ENCODE assay signal across 1 cellular context in genomic region chr20:35447082-35447789, GRCh38.
TF ChIP-seq lines count a peak whose summit lies in the region.

No MANE protein-coding gene starts in this region.

TF ChIP-seq in HepG2, 621 proteins besides CTCF, POLR2A, EP300 and RAD21 (continued from another document and continues in another):
- TF ChIP-seq, protein P1, sequence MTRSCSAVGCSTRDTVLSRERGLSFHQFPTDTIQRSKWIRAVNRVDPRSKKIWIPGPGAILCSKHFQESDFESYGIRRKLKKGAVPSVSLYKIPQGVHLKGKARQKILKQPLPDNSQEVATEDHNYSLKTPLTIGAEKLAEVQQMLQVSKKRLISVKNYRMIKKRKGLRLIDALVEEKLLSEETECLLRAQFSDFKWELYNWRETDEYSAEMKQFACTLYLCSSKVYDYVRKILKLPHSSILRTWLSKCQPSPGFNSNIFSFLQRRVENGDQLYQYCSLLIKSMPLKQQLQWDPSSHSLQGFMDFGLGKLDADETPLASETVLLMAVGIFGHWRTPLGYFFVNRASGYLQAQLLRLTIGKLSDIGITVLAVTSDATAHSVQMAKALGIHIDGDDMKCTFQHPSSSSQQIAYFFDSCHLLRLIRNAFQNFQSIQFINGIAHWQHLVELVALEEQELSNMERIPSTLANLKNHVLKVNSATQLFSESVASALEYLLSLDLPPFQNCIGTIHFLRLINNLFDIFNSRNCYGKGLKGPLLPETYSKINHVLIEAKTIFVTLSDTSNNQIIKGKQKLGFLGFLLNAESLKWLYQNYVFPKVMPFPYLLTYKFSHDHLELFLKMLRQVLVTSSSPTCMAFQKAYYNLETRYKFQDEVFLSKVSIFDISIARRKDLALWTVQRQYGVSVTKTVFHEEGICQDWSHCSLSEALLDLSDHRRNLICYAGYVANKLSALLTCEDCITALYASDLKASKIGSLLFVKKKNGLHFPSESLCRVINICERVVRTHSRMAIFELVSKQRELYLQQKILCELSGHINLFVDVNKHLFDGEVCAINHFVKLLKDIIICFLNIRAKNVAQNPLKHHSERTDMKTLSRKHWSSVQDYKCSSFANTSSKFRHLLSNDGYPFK (CRISPR knock-in tag; IDR thresholded peaks at IDR 0.05; ENCODE audit: borderline replicate concordance), result no peak
- TF ChIP-seq ZBTB7A (CRISPR knock-in tag; IDR thresholded peaks at IDR 0.05) (no peak), ZNF747 (CRISPR knock-in tag; IDR thresholded peaks at IDR 0.05; ENCODE audit: borderline replicate concordance) (no peak), JUN (CRISPR knock-in tag; IDR thresholded peaks at IDR 0.05) (no peak), RFX3 (CRISPR knock-in tag; IDR thresholded peaks at IDR 0.05) (0 out of 2 replicates have a peak, but pooled peaks have one; percentile 15), SALL1 (CRISPR knock-in tag; IDR thresholded peaks at IDR 0.05) (peak; percentile 58), RBM39 (IDR thresholded peaks at IDR 0.05; ENCODE audit: low read depth, low read length, poor library complexity, severe bottlenecking) (no peak), ZKSCAN1 (IDR thresholded peaks at IDR 0.05; ENCODE audit: low read length) (no peak), ZHX2 (IDR thresholded peaks at IDR 0.05; ENCODE audit: low read depth) (no peak), ZHX2 (CRISPR knock-in tag; IDR thresholded peaks at IDR 0.05; ENCODE audit: borderline replicate concordance) (no peak), TEAD2 (CRISPR knock-in tag; IDR thresholded peaks at IDR 0.05) (no peak), ZNF282 (IDR thresholded peaks at IDR 0.05; ENCODE audit: partially characterized antibody) (no peak), ZFP36L2 (CRISPR knock-in tag; IDR thresholded peaks at IDR 0.05) (no peak), USF2 (IDR thresholded peaks at IDR 0.05; ENCODE audit: low read depth, low read length) (no peak), USF2 (CRISPR knock-in tag; IDR thresholded peaks at IDR 0.05; ENCODE audit: borderline replicate concordance) (no peak), ZNF496 (CRISPR knock-in tag; IDR thresholded peaks at IDR 0.05; ENCODE audit: insufficient replicate concordance) (no peak), IRF1 (CRISPR knock-in tag; IDR thresholded peaks at IDR 0.05; ENCODE audit: low read depth) (no peak), SOX6 (IDR thresholded peaks at IDR 0.05) (no peak), SOX6 (CRISPR knock-in tag; IDR thresholded peaks at IDR 0.05) (peak; percentile 59; the same call in 1 of the 2 replicates), ZNF460 (CRISPR knock-in tag; IDR thresholded peaks at IDR 0.05; ENCODE audit: borderline replicate concordance) (no peak), ZNF607 (CRISPR knock-in tag; IDR thresholded peaks at IDR 0.05; ENCODE audit: borderline replicate concordance) (no peak), ZNF292 (CRISPR knock-in tag; IDR thresholded peaks at IDR 0.05; ENCODE audit: borderline replicate concordance, low read depth) (no peak), ZNF576 (CRISPR knock-in tag; IDR thresholded peaks at IDR 0.05) (no peak), BRCA1 (CRISPR knock-in tag; IDR thresholded peaks at IDR 0.05) (no peak), ZNF589 (CRISPR knock-in tag; conservative IDR thresholded peaks at IDR 0.05) (no peak), E2F1 (CRISPR knock-in tag; IDR thresholded peaks at IDR 0.05) (no peak), ZNF780A (CRISPR knock-in tag; IDR thresholded peaks at IDR 0.05) (no peak), JARID2 (CRISPR knock-in tag; IDR thresholded peaks at IDR 0.05; ENCODE audit: insufficient replicate concordance) (no peak), MYC (CRISPR knock-in tag; IDR thresholded peaks at IDR 0.05; ENCODE audit: borderline replicate concordance) (peak; percentile 29; the same call in 1 of the 2 replicates)
- TF ChIP-seq, protein P2, sequence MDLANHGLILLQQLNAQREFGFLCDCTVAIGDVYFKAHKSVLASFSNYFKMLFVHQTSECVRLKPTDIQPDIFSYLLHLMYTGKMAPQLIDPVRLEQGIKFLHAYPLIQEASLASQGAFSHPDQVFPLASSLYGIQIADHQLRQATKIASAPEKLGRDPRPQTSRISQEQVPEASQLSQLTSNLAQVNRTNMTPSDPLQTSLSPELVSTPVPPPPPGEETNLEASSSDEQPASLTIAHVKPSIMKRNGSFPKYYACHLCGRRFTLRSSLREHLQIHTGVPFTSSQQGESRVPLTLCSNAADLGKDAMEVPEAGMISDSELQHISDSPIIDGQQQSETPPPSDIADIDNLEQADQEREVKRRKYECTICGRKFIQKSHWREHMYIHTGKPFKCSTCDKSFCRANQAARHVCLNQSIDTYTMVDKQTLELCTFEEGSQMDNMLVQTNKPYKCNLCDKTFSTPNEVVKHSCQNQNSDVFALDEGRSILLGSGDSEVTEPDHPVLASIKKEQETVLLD (CRISPR knock-in tag; IDR thresholded peaks at IDR 0.05; ENCODE audit: low read depth), result no peak
- TF ChIP-seq, protein P3, sequence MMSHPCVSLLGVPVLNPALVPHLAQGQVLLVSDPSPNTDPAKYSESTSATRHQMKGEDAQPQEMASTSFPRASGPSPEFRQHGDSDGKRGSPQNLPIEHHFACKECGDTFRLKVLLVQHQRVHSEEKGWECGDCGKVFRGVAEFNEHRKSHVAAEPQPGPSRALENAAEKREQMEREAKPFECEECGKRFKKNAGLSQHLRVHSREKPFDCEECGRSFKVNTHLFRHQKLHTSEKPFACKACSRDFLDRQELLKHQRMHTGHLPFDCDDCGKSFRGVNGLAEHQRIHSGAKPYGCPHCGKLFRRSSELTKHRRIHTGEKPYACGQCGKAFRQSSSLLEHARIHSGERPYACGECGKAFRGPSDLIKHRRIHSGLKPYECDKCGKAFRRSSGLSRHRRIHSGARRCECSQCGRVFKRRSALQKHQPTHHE (CRISPR knock-in tag; IDR thresholded peaks at IDR 0.05; ENCODE audit: borderline replicate concordance), result no peak
- TF ChIP-seq, protein P4, sequence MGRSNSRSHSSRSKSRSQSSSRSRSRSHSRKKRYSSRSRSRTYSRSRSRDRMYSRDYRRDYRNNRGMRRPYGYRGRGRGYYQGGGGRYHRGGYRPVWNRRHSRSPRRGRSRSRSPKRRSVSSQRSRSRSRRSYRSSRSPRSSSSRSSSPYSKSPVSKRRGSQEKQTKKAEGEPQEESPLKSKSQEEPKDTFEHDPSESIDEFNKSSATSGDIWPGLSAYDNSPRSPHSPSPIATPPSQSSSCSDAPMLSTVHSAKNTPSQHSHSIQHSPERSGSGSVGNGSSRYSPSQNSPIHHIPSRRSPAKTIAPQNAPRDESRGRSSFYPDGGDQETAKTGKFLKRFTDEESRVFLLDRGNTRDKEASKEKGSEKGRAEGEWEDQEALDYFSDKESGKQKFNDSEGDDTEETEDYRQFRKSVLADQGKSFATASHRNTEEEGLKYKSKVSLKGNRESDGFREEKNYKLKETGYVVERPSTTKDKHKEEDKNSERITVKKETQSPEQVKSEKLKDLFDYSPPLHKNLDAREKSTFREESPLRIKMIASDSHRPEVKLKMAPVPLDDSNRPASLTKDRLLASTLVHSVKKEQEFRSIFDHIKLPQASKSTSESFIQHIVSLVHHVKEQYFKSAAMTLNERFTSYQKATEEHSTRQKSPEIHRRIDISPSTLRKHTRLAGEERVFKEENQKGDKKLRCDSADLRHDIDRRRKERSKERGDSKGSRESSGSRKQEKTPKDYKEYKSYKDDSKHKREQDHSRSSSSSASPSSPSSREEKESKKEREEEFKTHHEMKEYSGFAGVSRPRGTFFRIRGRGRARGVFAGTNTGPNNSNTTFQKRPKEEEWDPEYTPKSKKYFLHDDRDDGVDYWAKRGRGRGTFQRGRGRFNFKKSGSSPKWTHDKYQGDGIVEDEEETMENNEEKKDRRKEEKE (IDR thresholded peaks at IDR 0.05), result no peak
- TF ChIP-seq, protein P5, sequence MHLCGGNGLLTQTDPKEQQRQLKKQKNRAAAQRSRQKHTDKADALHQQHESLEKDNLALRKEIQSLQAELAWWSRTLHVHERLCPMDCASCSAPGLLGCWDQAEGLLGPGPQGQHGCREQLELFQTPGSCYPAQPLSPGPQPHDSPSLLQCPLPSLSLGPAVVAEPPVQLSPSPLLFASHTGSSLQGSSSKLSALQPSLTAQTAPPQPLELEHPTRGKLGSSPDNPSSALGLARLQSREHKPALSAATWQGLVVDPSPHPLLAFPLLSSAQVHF (CRISPR knock-in tag; IDR thresholded peaks at IDR 0.05), result no peak
- TF ChIP-seq, protein P6, sequence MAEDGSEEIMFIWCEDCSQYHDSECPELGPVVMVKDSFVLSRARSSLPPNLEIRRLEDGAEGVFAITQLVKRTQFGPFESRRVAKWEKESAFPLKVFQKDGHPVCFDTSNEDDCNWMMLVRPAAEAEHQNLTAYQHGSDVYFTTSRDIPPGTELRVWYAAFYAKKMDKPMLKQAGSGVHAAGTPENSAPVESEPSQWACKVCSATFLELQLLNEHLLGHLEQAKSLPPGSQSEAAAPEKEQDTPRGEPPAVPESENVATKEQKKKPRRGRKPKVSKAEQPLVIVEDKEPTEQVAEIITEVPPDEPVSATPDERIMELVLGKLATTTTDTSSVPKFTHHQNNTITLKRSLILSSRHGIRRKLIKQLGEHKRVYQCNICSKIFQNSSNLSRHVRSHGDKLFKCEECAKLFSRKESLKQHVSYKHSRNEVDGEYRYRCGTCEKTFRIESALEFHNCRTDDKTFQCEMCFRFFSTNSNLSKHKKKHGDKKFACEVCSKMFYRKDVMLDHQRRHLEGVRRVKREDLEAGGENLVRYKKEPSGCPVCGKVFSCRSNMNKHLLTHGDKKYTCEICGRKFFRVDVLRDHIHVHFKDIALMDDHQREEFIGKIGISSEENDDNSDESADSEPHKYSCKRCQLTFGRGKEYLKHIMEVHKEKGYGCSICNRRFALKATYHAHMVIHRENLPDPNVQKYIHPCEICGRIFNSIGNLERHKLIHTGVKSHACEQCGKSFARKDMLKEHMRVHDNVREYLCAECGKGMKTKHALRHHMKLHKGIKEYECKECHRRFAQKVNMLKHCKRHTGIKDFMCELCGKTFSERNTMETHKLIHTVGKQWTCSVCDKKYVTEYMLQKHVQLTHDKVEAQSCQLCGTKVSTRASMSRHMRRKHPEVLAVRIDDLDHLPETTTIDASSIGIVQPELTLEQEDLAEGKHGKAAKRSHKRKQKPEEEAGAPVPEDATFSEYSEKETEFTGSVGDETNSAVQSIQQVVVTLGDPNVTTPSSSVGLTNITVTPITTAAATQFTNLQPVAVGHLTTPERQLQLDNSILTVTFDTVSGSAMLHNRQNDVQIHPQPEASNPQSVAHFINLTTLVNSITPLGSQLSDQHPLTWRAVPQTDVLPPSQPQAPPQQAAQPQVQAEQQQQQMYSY (CRISPR knock-in tag; IDR thresholded peaks at IDR 0.05), result no peak
